ENCODE assay signal across 9 cellular contexts in the genomic region with DNA sequence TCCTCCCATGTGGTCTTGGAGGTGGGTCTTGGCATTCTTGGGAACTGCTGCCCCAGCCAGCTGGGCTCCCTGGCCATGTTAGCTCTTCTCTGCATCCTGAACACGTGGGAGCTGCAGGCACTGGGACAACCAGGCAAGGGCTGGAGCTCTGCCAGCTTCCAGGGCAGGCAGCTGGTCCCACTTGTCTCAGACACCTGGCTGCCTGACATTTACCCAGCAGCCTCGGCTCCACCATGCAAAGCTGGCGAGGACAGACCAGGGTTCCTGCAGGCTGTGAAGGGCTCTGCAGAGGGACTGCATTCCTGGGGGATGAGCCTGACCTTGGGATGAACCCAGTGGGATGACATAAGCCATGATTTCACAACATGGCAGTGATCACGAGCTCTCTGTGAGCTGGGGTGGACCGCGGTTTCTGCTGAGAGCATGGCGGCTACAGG.
A peak's percentile ranks its signal among the peaks of the same experiment; 100 is the strongest.
DNase-seq lines count a peak whose midpoint lies in the region; ATAC-seq and TF ChIP-seq lines count a peak whose summit lies in the region.
"Had no signal": no experiment of that assay in that cellular context is flagged by ENCODE, and none has a peak within 500 bp of the region (broad histone marks: within the 10 kb centered on the region; RNA-seq: fewer than 3 reads in every experiment).

No MANE protein-coding gene starts in this region.

- H3K9me3 Mint-ChIP-seq in activated naive CD4-positive, alpha-beta T cell treated with anti-CD3 and anti-CD28 coated beads, Interleukin-2, amount 10 ng/mL, durations not matched to agents 7 days and 5 days, result peaks cover 4% of the 10 kb centered on the region

- no peaks in the 10 kb centered on the region for H3K36me3 Mint-ChIP-seq in activated naive CD4-positive, alpha-beta T cell treated with anti-CD3 and anti-CD28 coated beads, Interleukin-2, amount 10 ng/mL, durations not matched to agents 7 days and 5 days

- CTCF ChIA-PET in activated naive CD4-positive, alpha-beta T cell treated with anti-CD3 and anti-CD28 coated beads, Interleukin-2, amount 10 ng/mL, durations not matched to agents 7 days and 5 days (lab: Charles Lee), result no interaction called here

- ATAC-seq in HG03280 (IDR thresholded peaks at IDR 0.05; ENCODE audit: unreplicated experiment) (no peak), GM18861 (IDR thresholded peaks at IDR 0.05; ENCODE audit: unreplicated experiment) (no peak)

- H3K4me3 ChIP-seq in fibroblast of pulmonary artery (replicated peaks; ENCODE audit: low read depth, low read length), result no peak overlapping the region

- peak; percentile 4 for DNase-seq in Ammon's horn (ENCODE audit: low spot score)
- peak; percentile 50 for DNase-seq in NCI-H2171 treated with DMSO at 0.1 percent for 48 hours (lab: John Stamatoyannopoulos, UW)
- DNase-seq in fibroblast of pulmonary artery (ENCODE audit: low read depth), result peak; percentile 93
- peak; percentile 2 for DNase-seq in occipital lobe (lab: John Stamatoyannopoulos, UW)
- DNase-seq in activated naive CD4-positive, alpha-beta T cell treated with anti-CD3 and anti-CD28 coated beads, Interleukin-2, amount 10 ng/mL, durations not matched to agents 7 days and 5 days, result no peak
- DNase-seq in cerebellar nuclear complex (lab: John Stamatoyannopoulos, UW), result no peak
- DNase-seq: activated CD4-positive, alpha-beta T cell treated with anti-CD3 and anti-CD28 coated beads, Interleukin-2, amount 50 U/mL, for 48 hours had no signal

- no peaks in the 10 kb centered on the region for H3K27me3 Mint-ChIP-seq in activated naive CD4-positive, alpha-beta T cell treated with anti-CD3 and anti-CD28 coated beads, Interleukin-2, amount 10 ng/mL, durations not matched to agents 7 days and 5 days

- H3K27ac Mint-ChIP-seq in activated naive CD4-positive, alpha-beta T cell treated with anti-CD3 and anti-CD28 coated beads, Interleukin-2, amount 10 ng/mL, durations not matched to agents 7 days and 5 days, result no peak overlapping the region

- TF ChIP-seq CTCF in fibroblast of pulmonary artery (IDR thresholded peaks at IDR 0.05; ENCODE audit: low read length, missing control alignments), result no peak

- H3K4me3 Mint-ChIP-seq in activated naive CD4-positive, alpha-beta T cell treated with anti-CD3 and anti-CD28 coated beads, Interleukin-2, amount 10 ng/mL, durations not matched to agents 7 days and 5 days, result no peak overlapping the region

- no peaks in the 10 kb centered on the region for H3K4me1 Mint-ChIP-seq in activated naive CD4-positive, alpha-beta T cell treated with anti-CD3 and anti-CD28 coated beads, Interleukin-2, amount 10 ng/mL, durations not matched to agents 7 days and 5 days

Comparison
In these comparisons a context has a peak if more than half of its experiments do, and no peak if none do; other contexts are left out.
1. DNase-seq: peak in Ammon's horn (single experiment), NCI-H2171 treated with DMSO at 0.1 percent for 48 hours (single experiment), fibroblast of pulmonary artery (single experiment) and occipital lobe (single experiment); none in activated naive CD4-positive, alpha-beta T cell treated with anti-CD3 and anti-CD28 coated beads, Interleukin-2, amount 10 ng/mL, durations not matched to agents 7 days and 5 days (single experiment) and cerebellar nuclear complex (0 of 2).